12 cellular contexts compared by ENCODE assay signal in the genomic region with DNA sequence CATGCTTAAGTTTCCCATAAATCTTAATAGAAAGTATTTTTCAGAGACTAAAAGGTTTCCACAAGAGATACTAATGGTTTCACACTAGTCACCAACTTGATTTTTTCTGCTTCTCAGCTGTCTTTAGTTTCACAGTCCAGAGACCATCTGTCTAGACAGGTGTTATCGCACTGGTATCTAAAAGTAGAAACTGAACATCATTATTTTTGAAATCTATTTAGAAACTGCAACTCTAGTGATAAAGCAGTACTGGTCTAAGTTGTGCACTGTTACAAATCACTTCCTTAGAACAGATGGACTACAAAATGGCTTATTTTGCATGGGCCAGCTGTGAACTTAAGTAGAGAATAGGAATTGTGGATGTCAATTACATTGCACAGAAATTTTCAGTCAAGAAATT.
DNase-seq lines count a peak whose midpoint lies in the region; ATAC-seq and TF ChIP-seq lines count a peak whose summit lies in the region.
"Had no signal": no experiment of that assay in that cellular context is flagged by ENCODE, and none has a peak within 500 bp of the region (broad histone marks: within the 10 kb centered on the region; RNA-seq: fewer than 3 reads in every experiment).

No MANE protein-coding gene starts in this region.

- no peaks in the 10 kb centered on the region for H3K27me3 Mint-ChIP-seq in activated CD4-positive, alpha-beta T cell treated with anti-CD3 and anti-CD28 coated beads, Interleukin-2, amount 10 ng/mL, durations not matched to agents 7 days and 5 days

- H3K4me1 Mint-ChIP-seq in activated CD4-positive, alpha-beta T cell treated with anti-CD3 and anti-CD28 coated beads, Interleukin-2, amount 10 ng/mL, durations not matched to agents 7 days and 5 days, result no peaks in the 10 kb centered on the region

- no peaks in the 10 kb centered on the region for H3K36me3 Mint-ChIP-seq in activated CD4-positive, alpha-beta T cell treated with anti-CD3 and anti-CD28 coated beads, Interleukin-2, amount 10 ng/mL, durations not matched to agents 7 days and 5 days (ENCODE audit: low read depth)

- H3K4me3 Mint-ChIP-seq in activated CD4-positive, alpha-beta T cell treated with anti-CD3 and anti-CD28 coated beads, Interleukin-2, amount 10 ng/mL, durations not matched to agents 7 days and 5 days, result no peak overlapping the region

- CTCF ChIA-PET in activated CD4-positive, alpha-beta T cell treated with anti-CD3 and anti-CD28 coated beads, Interleukin-2, amount 10 ng/mL, durations not matched to agents 7 days and 5 days (lab: Charles Lee), result no interaction called here

- no peak for TF ChIP-seq CTCF in GM10266 (IDR thresholded peaks at IDR 0.05; ENCODE audit: control insufficient read depth, insufficient read depth, low read depth, missing control alignments)

- DNase-seq in GM10266 (ENCODE audit: extremely low spot score) (peak; percentile 3), NCI-H2171 (lab: John Stamatoyannopoulos, UW) (peak; percentile 69), RKO (ENCODE audit: low spot score) (no peak), NCI-H2227 treated with DMSO at 0.1 percent for 48 hours (lab: John Stamatoyannopoulos, UW) (no peak), foreskin melanocyte (no peak)
- DNase-seq in activated CD4-positive, alpha-beta T cell treated with anti-CD3 and anti-CD28 coated beads, Interleukin-2, amount 10 ng/mL, durations not matched to agents 7 days and 5 days, result no peak
- DNase-seq: erythroblast, occipital lobe, SW 1271, uterus had no signal

- no peak overlapping the region for H3K27ac Mint-ChIP-seq in activated CD4-positive, alpha-beta T cell treated with anti-CD3 and anti-CD28 coated beads, Interleukin-2, amount 10 ng/mL, durations not matched to agents 7 days and 5 days

- H3K9me3 Mint-ChIP-seq in activated CD4-positive, alpha-beta T cell treated with anti-CD3 and anti-CD28 coated beads, Interleukin-2, amount 10 ng/mL, durations not matched to agents 7 days and 5 days, result peaks cover 4% of the 10 kb centered on the region

- POLR2A ChIA-PET in activated CD4-positive, alpha-beta T cell treated with anti-CD3 and anti-CD28 coated beads, Interleukin-2, amount 10 ng/mL, durations not matched to agents 7 days and 5 days (lab: Charles Lee), result no interaction called here

- ATAC-seq in GM19467 (IDR thresholded peaks at IDR 0.05; ENCODE audit: unreplicated experiment) (peak; percentile 92), HG02981 (IDR thresholded peaks at IDR 0.05; ENCODE audit: unreplicated experiment) (peak; percentile 79)

Comparison
In these comparisons a context has a peak if more than half of its experiments do, and no peak if none do; other contexts are left out.
1. DNase-seq: peak in GM10266 (single experiment) and NCI-H2171 (single experiment); none in activated CD4-positive, alpha-beta T cell treated with anti-CD3 and anti-CD28 coated beads, Interleukin-2, amount 10 ng/mL, durations not matched to agents 7 days and 5 days (single experiment), RKO (single experiment), NCI-H2227 treated with DMSO at 0.1 percent for 48 hours (single experiment) and foreskin melanocyte (single experiment).